ENCODE assay signal across 15 cellular contexts in the genomic region with DNA sequence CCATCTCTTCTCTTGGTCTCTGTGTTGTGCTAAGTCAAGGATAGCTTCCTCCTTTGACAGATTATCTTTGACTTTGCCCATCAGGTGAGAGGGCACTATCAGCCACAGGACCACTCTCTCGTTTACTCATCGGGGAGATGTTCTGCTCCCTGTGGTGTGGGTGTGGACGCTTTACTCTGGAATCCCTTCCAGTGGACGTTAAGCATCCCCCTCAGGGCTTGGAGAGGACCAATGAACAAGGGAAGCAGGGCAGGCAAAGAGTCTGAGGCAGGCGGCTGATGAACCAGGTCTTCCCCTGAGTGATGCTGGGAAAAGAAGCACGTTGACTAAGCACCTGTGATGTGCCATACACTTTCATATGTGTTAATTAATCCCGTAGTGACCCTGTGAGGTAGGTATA. TPM values are rescaled to one million over a fixed set of nuclear protein-coding genes. Genes with fewer than 3 reads are reported as not detected.
DNase-seq lines count a peak whose midpoint lies in the region; ATAC-seq and TF ChIP-seq lines count a peak whose summit lies in the region.
"Had no signal": no experiment of that assay in that cellular context is flagged by ENCODE, and none has a peak within 500 bp of the region (broad histone marks: within the 10 kb centered on the region; RNA-seq: fewer than 3 reads in every experiment).

No MANE protein-coding gene starts in this region.

- no peak for TF ChIP-seq CTCF in HL-60 (IDR thresholded peaks at IDR 0.05; ENCODE audit: insufficient read depth, low read length)
- TF ChIP-seq CTCF in colonic mucosa (IDR thresholded peaks at IDR 0.05) = no peak
- TF ChIP-seq CTCF in CD4-positive, alpha-beta T cell (IDR thresholded peaks at IDR 0.05) = no peak

- H3K9me3 ChIP-seq in colonic mucosa = no peaks in the 10 kb centered on the region
- peaks cover 4% of the 10 kb centered on the region for H3K9me3 ChIP-seq in CD4-positive, alpha-beta T cell (ENCODE audit: control insufficient read depth, low read length)
- H3K9me3 ChIP-seq: Peyer's patch had no signal

- in situ Hi-C loops in KBM-7 (cut with MboI; ENCODE audit: low pct_unique_long_range_greater_than_20kb, low sequenced_read_pairs) = no loop called here

- no peak for ATAC-seq in left lobe of liver
- no peak for ATAC-seq in stimulated activated effector memory CD8-positive, alpha-beta T cell treated with anti-CD3 and anti-CD28 coated beads, Interleukin-12 subunit alpha, Interleukin-12 subunit beta, amount 100 ng/mL, for 72 hours
- ATAC-seq in CD4-positive, alpha-beta T cell (ENCODE audit: poor library complexity) = no peak

- peaks cover 9% of the 10 kb centered on the region for H3K36me3 Mint-ChIP-seq in activated CD4-positive, alpha-beta T cell treated with anti-CD3 and anti-CD28 coated beads, Interleukin-2, amount 10 ng/mL, durations not matched to agents 7 days and 5 days (ENCODE audit: low read depth)
- H3K36me3 Mint-ChIP-seq in stimulated activated effector memory CD8-positive, alpha-beta T cell treated with anti-CD3 and anti-CD28 coated beads, Interleukin-12 subunit alpha, Interleukin-12 subunit beta, amount 100 ng/mL, for 72 hours = no peaks in the 10 kb centered on the region
- no peaks in the 10 kb centered on the region for H3K36me3 Mint-ChIP-seq in CD4-positive, alpha-beta T cell (ENCODE audit: low read depth)
- H3K36me3 Mint-ChIP-seq: CD4-positive, CD25-positive, alpha-beta regulatory T cell had no signal

- no peaks in the 10 kb centered on the region for H3K36me3 ChIP-seq in colonic mucosa
- H3K36me3 ChIP-seq: Peyer's patch had no signal

- H3K4me3 Mint-ChIP-seq in activated CD4-positive, alpha-beta T cell treated with anti-CD3 and anti-CD28 coated beads, Interleukin-2, amount 10 ng/mL, durations not matched to agents 7 days and 5 days = no peak overlapping the region
- no peak overlapping the region for H3K4me3 Mint-ChIP-seq in stimulated activated effector memory CD8-positive, alpha-beta T cell treated with anti-CD3 and anti-CD28 coated beads, Interleukin-12 subunit alpha, Interleukin-12 subunit beta, amount 100 ng/mL, for 72 hours
- H3K4me3 Mint-ChIP-seq in CD4-positive, alpha-beta T cell = no peak overlapping the region
- H3K4me3 Mint-ChIP-seq: CD4-positive, CD25-positive, alpha-beta regulatory T cell had no signal

- POLR2A ChIA-PET in activated CD4-positive, alpha-beta T cell treated with anti-CD3 and anti-CD28 coated beads, Interleukin-2, amount 10 ng/mL, durations not matched to agents 7 days and 5 days (lab: Charles Lee) = no interaction called here
- POLR2A ChIA-PET in CD4-positive, alpha-beta T cell (lab: Charles Lee) = no interaction called here

- CTCF ChIA-PET in activated CD4-positive, alpha-beta T cell treated with anti-CD3 and anti-CD28 coated beads, Interleukin-2, amount 10 ng/mL, durations not matched to agents 7 days and 5 days (lab: Charles Lee) = interaction anchor here (0.6 kb wide), 3 partner anchors 24 to 464 kb away, joined by 3 to 4 read pairs (median 3); no protein-coding TSS in a partner anchor
- CTCF ChIA-PET in CD4-positive, alpha-beta T cell (lab: Charles Lee) = no interaction called here

- H3K4me1 ChIP-seq in colonic mucosa = peaks cover 6% of the 10 kb centered on the region

- H3K4me1 Mint-ChIP-seq in activated CD4-positive, alpha-beta T cell treated with anti-CD3 and anti-CD28 coated beads, Interleukin-2, amount 10 ng/mL, durations not matched to agents 7 days and 5 days = peaks cover 31% of the 10 kb centered on the region
- peaks cover 15% of the 10 kb centered on the region for H3K4me1 Mint-ChIP-seq in stimulated activated effector memory CD8-positive, alpha-beta T cell treated with anti-CD3 and anti-CD28 coated beads, Interleukin-12 subunit alpha, Interleukin-12 subunit beta, amount 100 ng/mL, for 72 hours
- peaks cover 17% of the 10 kb centered on the region for H3K4me1 Mint-ChIP-seq in CD4-positive, alpha-beta T cell (ENCODE audit: low read depth)

- H3K4me3 ChIP-seq in HL-60 (replicated peaks; ENCODE audit: insufficient read depth, low read length) (no peak overlapping the region), colonic mucosa (no peak overlapping the region)
- H3K4me3 ChIP-seq: Peyer's patch had no signal

- peaks cover 3% of the 10 kb centered on the region for H3K27me3 Mint-ChIP-seq in activated CD4-positive, alpha-beta T cell treated with anti-CD3 and anti-CD28 coated beads, Interleukin-2, amount 10 ng/mL, durations not matched to agents 7 days and 5 days
- H3K27me3 Mint-ChIP-seq in CD4-positive, alpha-beta T cell = no peaks in the 10 kb centered on the region
- H3K27me3 Mint-ChIP-seq: CD4-positive, CD25-positive, alpha-beta regulatory T cell had no signal

- H3K27me3 ChIP-seq in HL-60 (ENCODE audit: insufficient read depth, poor library complexity, severe bottlenecking) (no peaks in the 10 kb centered on the region), colonic mucosa (no peaks in the 10 kb centered on the region)
- no peaks in the 10 kb centered on the region for H3K27me3 ChIP-seq in CD4-positive, alpha-beta T cell (ENCODE audit: control insufficient read depth, insufficient read depth, low read length)
- H3K27me3 ChIP-seq: Peyer's patch had no signal

- H3K27ac Mint-ChIP-seq in activated CD4-positive, alpha-beta T cell treated with anti-CD3 and anti-CD28 coated beads, Interleukin-2, amount 10 ng/mL, durations not matched to agents 7 days and 5 days = peak overlapping the region; percentile 20
- peak overlapping the region; percentile 20 for H3K27ac Mint-ChIP-seq in stimulated activated effector memory CD8-positive, alpha-beta T cell treated with anti-CD3 and anti-CD28 coated beads, Interleukin-12 subunit alpha, Interleukin-12 subunit beta, amount 100 ng/mL, for 72 hours
- H3K27ac Mint-ChIP-seq in CD4-positive, alpha-beta T cell = no peak overlapping the region

- no peak for DNase-seq in activated CD4-positive, alpha-beta T cell treated with anti-CD3 and anti-CD28 coated beads, Interleukin-2, amount 10 ng/mL, durations not matched to agents 7 days and 5 days
- no peak for DNase-seq in activated CD4-positive, alpha-beta T cell treated with anti-CD3 and anti-CD28 coated beads for 48 hours
- DNase-seq in HL-60 (ENCODE audit: low read depth in 1 of 2, low spot score in 1 of 2) (no peak), left lobe of liver (ENCODE audit: low spot score) (peak; percentile 34), colonic mucosa (no peak), KBM-7 (no peak)
- DNase-seq in stimulated activated effector memory CD8-positive, alpha-beta T cell treated with anti-CD3 and anti-CD28 coated beads, Interleukin-12 subunit alpha, Interleukin-12 subunit beta, amount 100 ng/mL, for 72 hours (ENCODE audit: low spot score in 2 of 2) = no peak
- DNase-seq in CD4-positive, alpha-beta T cell = no peak
- DNase-seq: CD4-positive, CD25-positive, alpha-beta regulatory T cell; NCI-H1417; NCI-H1930; NCI-H2171; NCI-H446 treated with DMSO at 0.1 percent for 48 hours; Peyer's patch; SHP77 had no signal

- peak overlapping the region; percentile 96 for H3K27ac ChIP-seq in HL-60 (replicated peaks)
- no peak overlapping the region for H3K27ac ChIP-seq in colonic mucosa
- H3K27ac ChIP-seq in CD4-positive, alpha-beta T cell (ENCODE audit: low read depth, low read length) = no peak overlapping the region
- H3K27ac ChIP-seq: Peyer's patch had no signal

- intact Hi-C loops in colonic mucosa (cut with DNase I) = no loop called here
- intact Hi-C loops in CD4-positive, alpha-beta T cell (cut with DNase I, micrococcal nuclease) = loop anchor here in 1 of 2 experiments (2.0 kb wide), 1 partner anchor 48 kb away; no protein-coding TSS in a partner anchor

- H3K9ac ChIP-seq in colonic mucosa (ENCODE audit: low read depth in 2 of 2, low read length in 2 of 2) = no peak overlapping the region

- H3K9me3 Mint-ChIP-seq in activated CD4-positive, alpha-beta T cell treated with anti-CD3 and anti-CD28 coated beads, Interleukin-2, amount 10 ng/mL, durations not matched to agents 7 days and 5 days = peaks cover 6% of the 10 kb centered on the region
- H3K9me3 Mint-ChIP-seq in stimulated activated effector memory CD8-positive, alpha-beta T cell treated with anti-CD3 and anti-CD28 coated beads, Interleukin-12 subunit alpha, Interleukin-12 subunit beta, amount 100 ng/mL, for 72 hours = no peaks in the 10 kb centered on the region
- no peaks in the 10 kb centered on the region for H3K9me3 Mint-ChIP-seq in CD4-positive, alpha-beta T cell
- H3K9me3 Mint-ChIP-seq: CD4-positive, CD25-positive, alpha-beta regulatory T cell had no signal

RNA-seq across cellular contexts. Expression of a gene that starts 21.0 kb away (rescaled TPM):
- 10 to 100 TPM; 13.5 to 15.0 TPM for total RNA-seq in activated CD4-positive, alpha-beta T cell treated with anti-CD3 and anti-CD28 coated beads, Interleukin-2, amount 10 ng/mL, durations not matched to agents 7 days and 5 days
- total RNA-seq in left lobe of liver (1.4 TPM), colonic mucosa (10 to 100 TPM in 1 of 2 donors, 1 to 10 TPM in 1; 4.2 to 13.4 TPM)
- 1 to 10 TPM; 6.8 to 8.1 TPM for total RNA-seq in CD4-positive, alpha-beta T cell
